11 cellular contexts compared by ENCODE assay signal in the genomic region with DNA sequence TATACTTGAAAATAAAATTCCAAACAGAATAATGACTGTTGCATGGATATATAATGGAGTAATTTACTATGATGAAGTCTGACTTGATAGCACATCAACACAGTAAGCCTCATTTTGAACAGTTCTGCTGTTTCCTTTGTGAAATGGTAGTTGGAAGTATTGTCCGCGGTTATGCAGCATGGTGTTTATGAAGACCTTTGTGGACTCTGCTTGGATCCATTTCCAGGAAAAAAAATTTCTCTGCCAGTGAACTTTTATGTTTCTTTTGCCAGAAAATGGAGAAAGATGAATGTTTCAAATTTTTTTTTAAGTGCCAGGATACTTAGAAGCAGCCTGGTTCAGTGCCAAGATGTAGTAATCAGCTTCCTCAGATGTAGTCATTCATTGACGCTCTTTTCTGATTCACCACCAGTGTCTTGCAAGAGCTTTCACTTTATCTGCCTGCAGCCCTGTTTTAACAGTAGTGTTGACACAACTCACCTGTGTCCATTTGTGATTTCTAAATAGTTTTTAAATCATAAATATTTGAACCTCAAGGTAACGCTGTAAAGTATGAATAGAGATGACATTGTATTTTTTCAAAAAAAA.
A peak's percentile ranks its signal among the peaks of the same experiment; 100 is the strongest.
DNase-seq lines count a peak whose midpoint lies in the region; ATAC-seq, FAIRE-seq and TF ChIP-seq lines count a peak whose summit lies in the region.
"Had no signal": no experiment of that assay in that cellular context is flagged by ENCODE, and none has a peak within 500 bp of the region (broad histone marks: within the 10 kb centered on the region; RNA-seq: fewer than 3 reads in every experiment).

No MANE protein-coding gene starts in this region.

- no peaks in the 10 kb centered on the region for H3K27me3 ChIP-seq in breast epithelium

- no peaks in the 10 kb centered on the region for H3K27me3 Mint-ChIP-seq in MCF 10A (ENCODE audit: insufficient read depth, unreplicated experiment)

- TF ChIP-seq CTCF in MCF 10A (IDR thresholded peaks at IDR 0.05; ENCODE audit: unreplicated experiment) (no peak), breast epithelium (IDR thresholded peaks at IDR 0.05) (no peak)

- intact Hi-C loops in MCF 10A (cut with micrococcal nuclease) (no loop called here), breast epithelium (cut with DNase I; ENCODE audit: low total_unique reads) (no loop called here)

- H3K4me3 Mint-ChIP-seq in MCF 10A (ENCODE audit: unreplicated experiment), result no peak overlapping the region
- H3K4me3 Mint-ChIP-seq: CD8-positive, alpha-beta T cell; IgD-negative memory B cell had no signal

- ATAC-seq in GM19395 (IDR thresholded peaks at IDR 0.05; ENCODE audit: unreplicated experiment), result no peak
- ATAC-seq: CD8-positive, alpha-beta T cell; naive thymus-derived CD4-positive, alpha-beta T cell had no signal

- no peaks in the 10 kb centered on the region for H3K36me3 ChIP-seq in breast epithelium

- peak overlapping the region; percentile 19 for H3K27ac Mint-ChIP-seq in MCF 10A (ENCODE audit: low read depth, unreplicated experiment)
- H3K27ac Mint-ChIP-seq: CD8-positive, alpha-beta T cell; IgD-negative memory B cell; naive thymus-derived CD4-positive, alpha-beta T cell had no signal

- H3K36me3 Mint-ChIP-seq in MCF 10A (ENCODE audit: insufficient read depth, unreplicated experiment), result no peaks in the 10 kb centered on the region
- H3K36me3 Mint-ChIP-seq: CD8-positive, alpha-beta T cell had no signal

- DNase-seq in MCF 10A (ENCODE audit: unreplicated experiment) (peak; percentile 95), breast epithelium (ENCODE audit: low spot score in 2 of 2) (no peak), SKM-1 treated with dmso at 0.1 percent for 144 hours (lab: John Stamatoyannopoulos, UW; ENCODE audit: unreplicated experiment) (peak; percentile 2), glomerular endothelial cell (ENCODE audit: extremely low read depth, low read depth, low spot score) (peak; percentile 76), urothelium cell line (ENCODE audit: low spot score) (peak; percentile 77), GOT3 (lab: John Stamatoyannopoulos, UW) (no peak), mesenteric fat pad (ENCODE audit: low spot score) (no peak)
- DNase-seq: CD8-positive, alpha-beta T cell had no signal

- H3K9me3 Mint-ChIP-seq in MCF 10A (ENCODE audit: unreplicated experiment), result peaks cover 15% of the 10 kb centered on the region
- H3K9me3 Mint-ChIP-seq: CD8-positive, alpha-beta T cell had no signal

- FAIRE-seq in urothelium cell line (lab: Jason Lieb, UNC), result peak; percentile 23

- H3K9me3 ChIP-seq in breast epithelium, result no peaks in the 10 kb centered on the region

- H3K4me1 Mint-ChIP-seq in MCF 10A (ENCODE audit: insufficient read depth, unreplicated experiment), result peaks cover 13% of the 10 kb centered on the region

- no TSS peak for BruUV-seq in MCF 10A (replicated peaks; lab: Mats Ljungman, UMichigan)

- H3K4me3 ChIP-seq in breast epithelium, result no peak overlapping the region

- no peaks in the 10 kb centered on the region for H3K4me1 ChIP-seq in breast epithelium

- POLR2A ChIA-PET in MCF 10A (lab: Yijun Ruan, JAX), result interaction anchor here (0.5 to 0.9 kb wide), 2 partner anchors 21 to 153 kb away, joined by 3 read pairs; no protein-coding TSS in a partner anchor

- CTCF ChIA-PET in MCF 10A (lab: Yijun Ruan, JAX), result no interaction called here

- no peak for TF ChIP-seq POLR2A in breast epithelium (IDR thresholded peaks at IDR 0.05)

- H3K27ac ChIP-seq in breast epithelium, result no peak overlapping the region

Comparison
In these comparisons a context has a peak if more than half of its experiments do, and no peak if none do; other contexts are left out.
1. DNase-seq: peak in MCF 10A (single experiment), SKM-1 treated with dmso at 0.1 percent for 144 hours (single experiment), glomerular endothelial cell (single experiment) and urothelium cell line (single experiment); none in breast epithelium (0 of 2), GOT3 (single experiment) and mesenteric fat pad (single experiment).